Comparison of ENCODE assay signal across 17 cellular contexts in genomic region chr4:169668069-169668721, GRCh38.
"Had no signal": no experiment of that assay in that cellular context is flagged by ENCODE, and none has a peak within 500 bp of the region (broad histone marks: within the 10 kb centered on the region; RNA-seq: fewer than 3 reads in every experiment).

No MANE protein-coding gene starts in this region.

- H3K27ac ChIP-seq: dorsolateral prefrontal cortex, suprapubic skin, upper lobe of left lung, VCaP had no signal

- DNase-seq: activated CD8-positive, alpha-beta memory T cell treated with anti-CD3 and anti-CD28 coated beads, Interleukin-2, amount 50 U/mL, for 4 hours; activated CD8-positive, alpha-beta T cell treated with anti-CD3 and anti-CD28 coated beads for 36 hours; activated gamma-delta T cell treated with Interleukin-2 at 50 U/mL for 16 hours; activated T-cell treated with anti-CD3 and anti-CD28 coated beads, Interleukin-2, amount 50 U/mL, for 72 hours; aorta; dorsolateral prefrontal cortex; islet precursor cell; occipital lobe; stimulated activated CD4-positive, alpha-beta T cell treated with anti-CD3 and anti-CD28 coated beads, Interleukin-2, amount 100 ng/mL, for 48 hours; stimulated activated CD8-positive, alpha-beta memory T cell treated with anti-CD3 and anti-CD28 coated beads, Interleukin-4, amount 100 ng/mL, for 48 hours; stimulated activated naive CD8-positive, alpha-beta T cell treated with anti-CD3 and anti-CD28 coated beads, Interleukin-15, Interleukin-2, amounts not matched to agents 100 U/mL and 50 U/mL, for 24 hours; T-cell; upper lobe of left lung had no signal

- H3K36me3 ChIP-seq: suprapubic skin, upper lobe of left lung had no signal

- ATAC-seq: activated CD8-positive, alpha-beta T cell treated with anti-CD3 and anti-CD28 coated beads for 36 hours; activated T-cell treated with anti-CD3 and anti-CD28 coated beads, Interleukin-2, amount 50 U/mL, for 72 hours; esophagus mucosa; natural killer cell treated with Interleukin-12 subunit alpha and Interleukin-12 subunit beta and Interleukin-15 and Interleukin-18, amount 100 ng/mL, for 72 hours; stimulated activated naive CD8-positive, alpha-beta T cell treated with anti-CD3 and anti-CD28 coated beads, Interleukin-15, Interleukin-2, amounts not matched to agents 100 U/mL and 50 U/mL, for 24 hours; T-cell had no signal

- H3K9me3 ChIP-seq: suprapubic skin, upper lobe of left lung had no signal

- H3K4me3 ChIP-seq: dorsolateral prefrontal cortex, suprapubic skin, upper lobe of left lung had no signal

- H3K27me3 ChIP-seq: dorsolateral prefrontal cortex, suprapubic skin, upper lobe of left lung had no signal
